In genomic region chr14:58193542-58193941, GRCh38 we compare ENCODE assay signal across 21 cellular contexts. TPM values are rescaled to one million over a fixed set of nuclear protein-coding genes. Genes with fewer than 3 reads are reported as not detected.
DNase-seq lines count a peak whose midpoint lies in the region; ATAC-seq, FAIRE-seq and TF ChIP-seq lines count a peak whose summit lies in the region.
"Had no signal": no experiment of that assay in that cellular context is flagged by ENCODE, and none has a peak within 500 bp of the region (broad histone marks: within the 10 kb centered on the region; RNA-seq: fewer than 3 reads in every experiment).

No MANE protein-coding gene starts in this region.

- H3K9ac ChIP-seq in K562 (ENCODE audit: insufficient read depth in 1 of 2, low read depth in 2 of 2, low read length in 2 of 2): no peak overlapping the region

- peaks cover 12% of the 10 kb centered on the region for H3K4me1 Mint-ChIP-seq in stimulated activated effector memory CD8-positive, alpha-beta T cell treated with anti-CD3 and anti-CD28 coated beads, Interleukin-12 subunit alpha, Interleukin-12 subunit beta, amount 100 ng/mL, for 72 hours

- no peak for TF ChIP-seq POLR2A in K562 (conservative IDR thresholded peaks at IDR 0.05)

- in situ Hi-C loops in K562 (cut with MboI): no loop called here

- H3K4me1 ChIP-seq in K562 (replicated peaks in 1 of 2; ENCODE audit: control insufficient read depth in 2 of 2, insufficient read depth in 2 of 2, low read length in 2 of 2): peaks cover 0 to 15% of the 10 kb centered on the region in 2 experiments; a peak in 2 of 5 replicates
- H3K4me1 ChIP-seq: breast epithelium, foreskin keratinocyte, lower lobe of right lung, prostate gland had no signal

- TF ChIP-seq RAD21 in K562 (CRISPR knock-in tag; conservative IDR thresholded peaks at IDR 0.05 in 1 of 2, IDR thresholded peaks at IDR 0.05 in 1 of 2): no peak

- no peaks in the 10 kb centered on the region for H3K9me3 ChIP-seq in K562 (replicated peaks; ENCODE audit: control insufficient read depth, insufficient read depth, low read depth, low read length)
- H3K9me3 ChIP-seq: breast epithelium, lower lobe of right lung, prostate gland had no signal

- no peaks in the 10 kb centered on the region for H3K27me3 ChIP-seq in K562 (ENCODE audit: control insufficient read depth in 2 of 2, insufficient read depth in 2 of 2, low read length in 2 of 2)
- H3K27me3 ChIP-seq: breast epithelium, foreskin keratinocyte had no signal

- H3K9me1 ChIP-seq in K562 (ENCODE audit: control insufficient read depth, insufficient read depth, low read length): no peaks in the 10 kb centered on the region

- POLR2A ChIA-PET in K562 (lab: Yijun Ruan, JAX): interaction anchor here (1.1 kb wide), 1 partner anchor 10 kb away, joined by 3 read pairs; no protein-coding TSS in a partner anchor

- H3K27ac Mint-ChIP-seq in stimulated activated effector memory CD8-positive, alpha-beta T cell treated with anti-CD3 and anti-CD28 coated beads, Interleukin-12 subunit alpha, Interleukin-12 subunit beta, amount 100 ng/mL, for 72 hours: peak overlapping the region; percentile 15
- H3K27ac Mint-ChIP-seq: activated CD8-positive, alpha-beta T cell treated with anti-CD3 and anti-CD28 coated beads for 36 hours; dendritic cell treated with granulocyte-macrophage colony-stimulating factor and Interleukin-4, amounts not matched to agents 40 ng/mL and 50 ng/mL, for 4 days had no signal

- H3K79me2 ChIP-seq in K562 (ENCODE audit: control insufficient read depth, insufficient read depth, low read length): no peaks in the 10 kb centered on the region

- TF ChIP-seq CTCF in K562 (IDR thresholded peaks at IDR 0.05 in 2 of 3, conservative IDR thresholded peaks at IDR 0.05 in 1 of 3; ENCODE audit: insufficient read depth in 2 of 3, low read depth in 1 of 3, low read length in 3 of 3): no peak

- peak overlapping the region; percentile 58; the same call in 1 of the 2 replicates for H2AFZ ChIP-seq in K562 (ENCODE audit: low read depth, low read length)

- BruUV-seq in K562 (replicated peaks; lab: Mats Ljungman, UMichigan): no TSS peak

- FAIRE-seq in K562 (lab: Jason Lieb, UNC): no peak

- WGBS in K562 (ENCODE audit: insufficient coverage, low coverage, missing lambda C conversion rate): 66% methylated on average over 2 of the region's 2 CpGs

- ATAC-seq in K562: no peak
- ATAC-seq in left colon: peak; percentile 75
- ATAC-seq in stimulated activated effector memory CD8-positive, alpha-beta T cell treated with anti-CD3 and anti-CD28 coated beads, Interleukin-12 subunit alpha, Interleukin-12 subunit beta, amount 100 ng/mL, for 72 hours: no peak
- ATAC-seq in HG03432 (IDR thresholded peaks at IDR 0.05; ENCODE audit: unreplicated experiment): no peak
- no peak for ATAC-seq in activated CD4-positive, CD25-positive, alpha-beta regulatory T cell treated with anti-CD3 and anti-CD28 coated beads, Interleukin-2, amount 50 U/mL, for 24 hours
- ATAC-seq in GM18870 (IDR thresholded peaks at IDR 0.05; ENCODE audit: unreplicated experiment): no peak
- ATAC-seq: activated CD8-positive, alpha-beta T cell treated with anti-CD3 and anti-CD28 coated beads for 36 hours; foreskin keratinocyte; lower lobe of right lung had no signal

- DNase-seq in NCI-H2081 treated with DMSO at 0.1 percent for 48 hours (lab: John Stamatoyannopoulos, UW) (peak; percentile 6), K562 (ENCODE audit: extremely low read depth in 1 of 4, low spot score in 3 of 4) (no peak), left colon (no peak)
- DNase-seq in stimulated activated effector memory CD8-positive, alpha-beta T cell treated with anti-CD3 and anti-CD28 coated beads, Interleukin-12 subunit alpha, Interleukin-12 subunit beta, amount 100 ng/mL, for 72 hours (ENCODE audit: low spot score in 2 of 2): no peak
- DNase-seq: activated CD8-positive, alpha-beta T cell treated with anti-CD3 and anti-CD28 coated beads for 36 hours; activated effector memory CD4-positive, alpha-beta T cell treated with anti-CD3 and anti-CD28 coated beads, Interleukin-2, amount 50 U/mL, for 16 hours; activated T-cell treated with anti-CD3 and anti-CD28 coated beads for 4 hours; CD4-positive, alpha-beta memory T cell; foreskin keratinocyte; lower lobe of right lung; NCI-H69; OCI-M1; Right ventricle myocardium superior; stimulated activated CD4-positive, alpha-beta T cell treated with anti-CD3 and anti-CD28 coated beads, Interleukin-2, amount 100 ng/mL, for 48 hours; stimulated activated naive CD4-positive, alpha-beta T cell treated with Interleukin-2 at 50 U/mL for 16 hours had no signal

- intact Hi-C loops in K562 (cut with micrococcal nuclease): no loop called here
- intact Hi-C loops in left colon (cut with DNase I, micrococcal nuclease): no loop called here

- no peak overlapping the region for H3K27ac ChIP-seq in K562 (ENCODE audit: extremely low read depth, low read depth, low read length)
- H3K27ac ChIP-seq: foreskin keratinocyte, lower lobe of right lung, prostate gland had no signal

- no peaks in the 10 kb centered on the region for H3K36me3 Mint-ChIP-seq in stimulated activated effector memory CD8-positive, alpha-beta T cell treated with anti-CD3 and anti-CD28 coated beads, Interleukin-12 subunit alpha, Interleukin-12 subunit beta, amount 100 ng/mL, for 72 hours
- H3K36me3 Mint-ChIP-seq: CD4-positive, alpha-beta memory T cell had no signal

- H3K9me3 Mint-ChIP-seq in stimulated activated effector memory CD8-positive, alpha-beta T cell treated with anti-CD3 and anti-CD28 coated beads, Interleukin-12 subunit alpha, Interleukin-12 subunit beta, amount 100 ng/mL, for 72 hours: no peaks in the 10 kb centered on the region
- H3K9me3 Mint-ChIP-seq: activated CD8-positive, alpha-beta T cell treated with anti-CD3 and anti-CD28 coated beads for 36 hours; CD4-positive, alpha-beta memory T cell; dendritic cell treated with granulocyte-macrophage colony-stimulating factor and Interleukin-4, amounts not matched to agents 40 ng/mL and 50 ng/mL, for 4 days had no signal

- no peak overlapping the region for H3K4me3 ChIP-seq in K562
- H3K4me3 ChIP-seq: breast epithelium, lower lobe of right lung, prostate gland had no signal

- H3K36me3 ChIP-seq in K562 (ENCODE audit: control insufficient read depth, insufficient read depth, low read length): no peaks in the 10 kb centered on the region
- H3K36me3 ChIP-seq: breast epithelium, lower lobe of right lung, prostate gland had no signal

- no peaks in the 10 kb centered on the region for H4K20me1 ChIP-seq in K562 (replicated peaks; ENCODE audit: control insufficient read depth, insufficient read depth, low read length)

- no peak for TF ChIP-seq EP300 in K562 (IDR thresholded peaks at IDR 0.05; ENCODE audit: low read length)

- CTCF ChIA-PET in K562 (lab: Yijun Ruan, JAX; ENCODE audit: low intra/inter-chr PET ratio): no interaction called here

- no peak overlapping the region for H3K4me2 ChIP-seq in K562 (ENCODE audit: insufficient read depth, low read length)

- H3K4me3 Mint-ChIP-seq in stimulated activated effector memory CD8-positive, alpha-beta T cell treated with anti-CD3 and anti-CD28 coated beads, Interleukin-12 subunit alpha, Interleukin-12 subunit beta, amount 100 ng/mL, for 72 hours: no peak overlapping the region
- H3K4me3 Mint-ChIP-seq: activated CD8-positive, alpha-beta T cell treated with anti-CD3 and anti-CD28 coated beads for 36 hours; CD4-positive, alpha-beta memory T cell; dendritic cell treated with granulocyte-macrophage colony-stimulating factor and Interleukin-4, amounts not matched to agents 40 ng/mL and 50 ng/mL, for 4 days had no signal

RNA-seq across cellular contexts. Expression of gene ACTR10, which starts 6.4 kb away (rescaled TPM):
- total RNA-seq in K562 (2011; cell fraction: chromatin; rRNA removed; ENCODE audit: low replicate concordance): 14.8 and 37.6 TPM in 2 replicates
- total RNA-seq in K562 (2011; cell fraction: nucleolus; rRNA removed): 12.3 and 13.6 TPM in 2 replicates
- 18.2 and 18.4 TPM in 2 replicates for total RNA-seq in K562 (2011; cell fraction: nucleoplasm; rRNA removed)
- total RNA-seq in K562 (2014; rRNA removed) (20.5 and 22.0 TPM in 2 replicates), K562 (2014; rRNA removed; fragmentation: Illumina TruSeq; extraction: Trizol) (34.1 and 45.6 TPM in 2 replicates), K562 (2015; rRNA removed; fragmentation: Illumina TruSeq; extraction: Trizol) (22.2 and 23.2 TPM in 2 replicates), K562 (2021) (25.9 and 27.4 TPM in 2 replicates), left colon (10 to 100 TPM; 52.9 to 53.8 TPM)
- polyA plus RNA-seq in K562 (2011; rRNA removed) (54.6 and 66.1 TPM in 2 replicates), K562 (2014; fragmentation: Illumina TruSeq; extraction: Trizol) (37.1 and 46.7 TPM in 2 replicates), K562 (2014; fragmentation: Nextera tagmentation; extraction: Ambion mirVana) (10 to 100 TPM; 28.6 to 38.1 TPM), K562 (2014; rRNA removed) (40.7 and 42.5 TPM in 2 replicates)
- polyA plus RNA-seq in K562 (2011; cell fraction: cytosol; rRNA removed): 6.4 and 14.7 TPM in 2 replicates
- polyA plus RNA-seq in K562 (2011; cell fraction: nucleus; rRNA removed): 8.7 and 17.0 TPM in 2 replicates
- 27.7 and 46.9 TPM in 2 replicates for polyA plus RNA-seq in K562 (2012)
- polyA minus RNA-seq in K562 (2011; rRNA and poly(A)+ RNA removed): 18.8 and 24.8 TPM in 2 replicates
- polyA minus RNA-seq in K562 (2011; cell fraction: cytosol; rRNA and poly(A)+ RNA removed): 14.9 and 22.2 TPM in 2 replicates
- 9.4 and 14.4 TPM in 2 replicates for polyA minus RNA-seq in K562 (2011; cell fraction: nucleus; rRNA and poly(A)+ RNA removed)

RNA-seq across cellular contexts. Expression of gene ARMH4, which starts 41.5 kb away (rescaled TPM):
- 0.23 and 0.51 TPM in 2 replicates for total RNA-seq in K562 (2011; cell fraction: chromatin; rRNA removed; ENCODE audit: low replicate concordance)
- 25.1 and 26.7 TPM in 2 replicates for total RNA-seq in K562 (2011; cell fraction: nucleolus; rRNA removed)
- 0.15 and 3.4 TPM in 2 replicates for total RNA-seq in K562 (2011; cell fraction: nucleoplasm; rRNA removed)
- total RNA-seq in K562 (2014; rRNA removed) (0.04 TPM in 1 of 2 replicates, not detected in the other), K562 (2014; rRNA removed; fragmentation: Illumina TruSeq; extraction: Trizol) (0.22 and 0.38 TPM in 2 replicates), K562 (2015; rRNA removed; fragmentation: Illumina TruSeq; extraction: Trizol) (0.45 TPM in 1 of 2 replicates, not detected in the other), K562 (2021) (0.07 and 0.27 TPM in 2 replicates), left colon (1 to 10 TPM in 1 of 2 donors, under 1 TPM in 1; 0.82 to 2.7 TPM)
- polyA plus RNA-seq in K562 (2011; rRNA removed) (0.07 and 0.16 TPM in 2 replicates), K562 (2014; fragmentation: Illumina TruSeq; extraction: Trizol) (0.06 and 0.08 TPM in 2 replicates), K562 (2014; fragmentation: Nextera tagmentation; extraction: Ambion mirVana) (under 1 TPM; 0.73 to 0.98 TPM), K562 (2014; rRNA removed) (0.01 and 0.07 TPM in 2 replicates)
- polyA plus RNA-seq in K562 (2011; cell fraction: cytosol; rRNA removed): 0.07 TPM in 1 of 2 replicates, not detected in the other
- 0.31 TPM in 1 of 2 replicates, not detected in the other for polyA plus RNA-seq in K562 (2011; cell fraction: nucleus; rRNA removed)
- 0.07 and 0.36 TPM in 2 replicates for polyA plus RNA-seq in K562 (2012)
- polyA minus RNA-seq in K562 (2011; rRNA and poly(A)+ RNA removed): 0.04 and 0.42 TPM in 2 replicates
- polyA minus RNA-seq in K562 (2011; cell fraction: cytosol; rRNA and poly(A)+ RNA removed): not detected in 2 replicates
- polyA minus RNA-seq in K562 (2011; cell fraction: nucleus; rRNA and poly(A)+ RNA removed): 50.2 and 94.3 TPM in 2 replicates
- total RNA-seq: activated CD8-positive, alpha-beta T cell treated with anti-CD3 and anti-CD28 coated beads for 36 hours; CD4-positive, alpha-beta memory T cell had no signal
- polyA plus RNA-seq: CD4-positive, alpha-beta memory T cell had no signal

RNA-seq across cellular contexts. Expression of gene PSMA3, which starts 51.1 kb away (rescaled TPM):
- 68.2 and 140 TPM in 2 replicates for total RNA-seq in K562 (2011; cell fraction: chromatin; rRNA removed; ENCODE audit: low replicate concordance)
- total RNA-seq in K562 (2011; cell fraction: nucleolus; rRNA removed): 57.9 and 63.4 TPM in 2 replicates
- total RNA-seq in K562 (2011; cell fraction: nucleoplasm; rRNA removed): 93.2 and 97.3 TPM in 2 replicates
- total RNA-seq in K562 (2014; rRNA removed) (119 and 142 TPM in 2 replicates), K562 (2014; rRNA removed; fragmentation: Illumina TruSeq; extraction: Trizol) (165 and 194 TPM in 2 replicates), K562 (2015; rRNA removed; fragmentation: Illumina TruSeq; extraction: Trizol) (124 and 129 TPM in 2 replicates), K562 (2021) (271 and 299 TPM in 2 replicates), left colon (100 to 1,000 TPM; 100 to 138 TPM)
- polyA plus RNA-seq in K562 (2011; rRNA removed) (384 and 470 TPM in 2 replicates), K562 (2014; fragmentation: Illumina TruSeq; extraction: Trizol) (303 and 319 TPM in 2 replicates), K562 (2014; fragmentation: Nextera tagmentation; extraction: Ambion mirVana) (100 to 1,000 TPM; 667 to 786 TPM), K562 (2014; rRNA removed) (354 and 374 TPM in 2 replicates)
- polyA plus RNA-seq in K562 (2011; cell fraction: cytosol; rRNA removed): 284 and 371 TPM in 2 replicates
- polyA plus RNA-seq in K562 (2011; cell fraction: nucleus; rRNA removed): 81.2 and 125 TPM in 2 replicates
- 144 and 328 TPM in 2 replicates for polyA plus RNA-seq in K562 (2012)
- polyA minus RNA-seq in K562 (2011; rRNA and poly(A)+ RNA removed): 276 and 302 TPM in 2 replicates
- polyA minus RNA-seq in K562 (2011; cell fraction: cytosol; rRNA and poly(A)+ RNA removed): 63.3 and 85.5 TPM in 2 replicates
- polyA minus RNA-seq in K562 (2011; cell fraction: nucleus; rRNA and poly(A)+ RNA removed): 34.9 and 63.1 TPM in 2 replicates
